Comparison of ENCODE assay signal across 28 cellular contexts in genomic region chr12:46744256-46744655, GRCh38.
"Had no signal": no experiment of that assay in that cellular context is flagged by ENCODE, and none has a peak within 500 bp of the region (broad histone marks: within the 10 kb centered on the region; RNA-seq: fewer than 3 reads in every experiment).

No MANE protein-coding gene starts in this region.

- DNase-seq: activated CD4-positive, alpha-beta memory T cell treated with anti-CD3 and anti-CD28 coated beads, Interleukin-2, amount 10 ng/mL, durations not matched to agents 7 days and 5 days; activated CD4-positive, alpha-beta T cell treated with anti-CD3 and anti-CD28 coated beads, Interleukin-2, amount 10 ng/mL, durations not matched to agents 24 days and 14 days; activated CD8-positive, alpha-beta memory T cell treated with anti-CD3 and anti-CD28 coated beads, Interleukin-2, amount 10 ng/mL, durations not matched to agents 7 days and 5 days; activated effector memory CD4-positive, alpha-beta T cell treated with anti-CD3 and anti-CD28 coated beads, Interleukin-2, amount 50 U/mL, for 16 hours; activated naive CD4-positive, alpha-beta T cell treated with anti-CD3 and anti-CD28 coated beads, Interleukin-2, amount 10 ng/mL, durations not matched to agents 7 days and 5 days; activated naive CD8-positive, alpha-beta T cell treated with anti-CD3 and anti-CD28 coated beads, Interleukin-2, amount 50 U/mL, for 24 hours; activated T-cell treated with anti-CD3 and anti-CD28 coated beads for 4 hours; brain microvascular endothelial cell; caudate nucleus; dermis blood vessel endothelial cell; effector CD8-positive, alpha-beta T cell; erythroblast; head of caudate nucleus; hypothalamus; left ventricle myocardium superior; mammary epithelial cell; midbrain; pancreas; psoas muscle; stimulated activated CD4-positive, alpha-beta T cell treated with anti-CD3 and anti-CD28 coated beads, Interleukin-4, amount 100 ng/mL, for 4 hours; stimulated activated naive CD8-positive, alpha-beta T cell treated with anti-CD3 and anti-CD28 coated beads, Interleukin-15, amount 100 ng/mL, for 72 hours; transverse colon had no signal

- H3K9me3 ChIP-seq: pancreas, suprapubic skin had no signal

- H3K4me3 ChIP-seq: gastroesophageal sphincter, pancreas, psoas muscle, right atrium auricular region, suprapubic skin, transverse colon had no signal

- H3K27ac ChIP-seq: brain microvascular endothelial cell, gastroesophageal sphincter, pancreas, psoas muscle, right atrium auricular region, suprapubic skin, transverse colon, VCaP had no signal

- H3K36me3 ChIP-seq: brain microvascular endothelial cell, gastroesophageal sphincter, pancreas, right atrium auricular region, suprapubic skin, transverse colon had no signal

- ATAC-seq: activated CD4-positive, CD25-positive, alpha-beta regulatory T cell treated with anti-CD3 and anti-CD28 coated beads, Interleukin-2, amount 50 U/mL, for 24 hours; activated CD8-positive, alpha-beta memory T cell treated with anti-CD3 and anti-CD28 coated beads, Interleukin-2, amount 10 ng/mL, durations not matched to agents 7 days and 5 days; activated naive CD8-positive, alpha-beta T cell treated with anti-CD3 and anti-CD28 coated beads, Interleukin-2, amount 50 U/mL, for 24 hours; gastroesophageal sphincter; left ventricle myocardium superior; natural killer cell treated with Interleukin-12 subunit alpha and Interleukin-12 subunit beta and Interleukin-15 and Interleukin-18, amount 100 ng/mL, for 72 hours; pancreas; psoas muscle; stimulated activated naive CD8-positive, alpha-beta T cell treated with anti-CD3 and anti-CD28 coated beads, Interleukin-15, amount 100 ng/mL, for 72 hours had no signal

- H3K4me1 ChIP-seq: gastroesophageal sphincter, pancreas, psoas muscle, right atrium auricular region, suprapubic skin, transverse colon had no signal

- H3K27me3 ChIP-seq: brain microvascular endothelial cell, gastroesophageal sphincter, pancreas, right atrium auricular region, suprapubic skin, transverse colon had no signal
